Comparison of ENCODE assay signal across 20 cellular contexts in the genomic region with DNA sequence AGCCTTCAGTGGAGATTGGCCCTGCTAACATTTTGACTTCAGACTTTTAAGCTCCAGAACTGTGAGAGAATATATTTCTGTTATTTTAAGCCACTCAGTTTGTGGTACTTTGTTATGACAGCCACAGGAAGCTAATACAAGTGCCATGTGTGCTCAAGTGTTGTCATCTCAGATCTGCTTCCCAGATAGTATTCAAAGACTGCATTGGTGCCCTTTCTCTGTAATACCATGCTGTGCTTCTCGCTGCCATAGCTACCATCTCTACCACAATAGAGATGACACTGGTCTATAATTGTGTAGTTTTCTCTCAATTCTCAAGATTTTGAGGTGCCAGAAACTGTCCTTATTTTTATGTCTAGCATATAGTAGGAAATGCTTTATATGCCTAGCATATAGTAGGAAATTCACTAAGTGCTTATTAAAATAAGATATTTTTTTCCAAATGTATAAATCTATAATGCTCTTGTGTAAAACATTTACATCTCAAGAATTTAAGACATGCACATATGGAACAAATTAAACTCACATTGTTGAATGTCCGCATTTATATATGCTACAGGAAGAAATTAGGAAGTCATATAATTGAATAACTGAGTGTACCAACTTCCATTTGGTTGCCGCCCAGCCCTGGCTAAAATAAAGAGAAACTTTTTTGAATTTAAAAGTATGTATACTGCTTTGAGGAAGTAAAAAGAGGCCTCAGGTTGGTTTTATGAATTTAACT.
"Had no signal": no experiment of that assay in that cellular context is flagged by ENCODE, and none has a peak within 500 bp of the region (broad histone marks: within the 10 kb centered on the region; RNA-seq: fewer than 3 reads in every experiment).

No MANE protein-coding gene starts in this region.

- H3K4me1 ChIP-seq: esophagus squamous epithelium, left ventricle myocardium inferior, prostate gland, right atrium auricular region, thyroid gland had no signal

- H3K27me3 ChIP-seq: cardiac muscle cell, esophagus squamous epithelium, right atrium auricular region, thyroid gland had no signal

- DNase-seq: activated CD4-positive, alpha-beta T cell treated with anti-CD3 and anti-CD28 coated beads, Interleukin-2, amount 10 ng/mL, durations not matched to agents 7 days and 5 days; activated CD4-positive, CD25-positive, alpha-beta regulatory T cell; activated CD8-positive, alpha-beta T cell treated with anti-CD3 and anti-CD28 coated beads, Interleukin-2, amount 10 ng/mL, durations not matched to agents 7 days and 5 days; activated naive CD4-positive, alpha-beta T cell treated with Interleukin-2 at 50 U/mL for 16 hours; activated naive CD8-positive, alpha-beta T cell treated with anti-CD3 and anti-CD28 coated beads, Interleukin-2, amount 10 ng/mL, durations not matched to agents 7 days and 5 days; activated T-cell treated with anti-CD3 and anti-CD28 coated beads, Interleukin-2, amount 50 U/mL, for 24 hours; effector memory CD8-positive, alpha-beta T cell; esophagus squamous epithelium; immature natural killer cell; kidney glomerular epithelial cell; left ventricle myocardium inferior; mammary epithelial cell; stimulated activated CD4-positive, alpha-beta T cell treated with anti-CD3 and anti-CD28 coated beads, Interleukin-12 subunit alpha, Interleukin-12 subunit beta, amount 100 ng/mL, for 4 hours; stimulated activated CD4-positive, alpha-beta T cell treated with anti-CD3 and anti-CD28 coated beads, Interleukin-1b, Interleukin-23, amount 100 ng/mL, for 48 hours; stimulated activated CD8-positive, alpha-beta memory T cell treated with anti-CD3 and anti-CD28 coated beads, Interleukin-4, amount 100 ng/mL, for 48 hours; stimulated activated naive CD4-positive, alpha-beta T cell; thyroid gland had no signal

- H3K9me3 ChIP-seq: esophagus squamous epithelium, left ventricle myocardium inferior, prostate gland, right atrium auricular region, thyroid gland had no signal

- H3K36me3 ChIP-seq: cardiac muscle cell, esophagus squamous epithelium, left ventricle myocardium inferior, prostate gland, right atrium auricular region, thyroid gland had no signal

- H3K27ac ChIP-seq: cardiac muscle cell, esophagus squamous epithelium, left ventricle myocardium inferior, prostate gland, right atrium auricular region, thyroid gland had no signal

- ATAC-seq: activated CD8-positive, alpha-beta T cell treated with anti-CD3 and anti-CD28 coated beads, Interleukin-2, amount 10 ng/mL, durations not matched to agents 7 days and 5 days; effector memory CD8-positive, alpha-beta T cell had no signal

- H3K4me3 ChIP-seq: cardiac muscle cell, esophagus squamous epithelium, left ventricle myocardium inferior, prostate gland, right atrium auricular region, thyroid gland had no signal
